ENCODE assay signal across 9 cellular contexts in genomic region chr14:22071001-22071400, GRCh38.
DNase-seq lines count a peak whose midpoint lies in the region; ATAC-seq and TF ChIP-seq lines count a peak whose summit lies in the region.
"Had no signal": no experiment of that assay in that cellular context is flagged by ENCODE, and none has a peak within 500 bp of the region (broad histone marks: within the 10 kb centered on the region; RNA-seq: fewer than 3 reads in every experiment).

No MANE protein-coding gene starts in this region.

- peak; percentile 73 for ATAC-seq in CD4-positive, alpha-beta T cell (ENCODE audit: poor library complexity)
- ATAC-seq in GM19395 (IDR thresholded peaks at IDR 0.05; ENCODE audit: unreplicated experiment): peak; percentile 92
- peak; percentile 87 for ATAC-seq in HG03354 (IDR thresholded peaks at IDR 0.05; ENCODE audit: poor library complexity, severe bottlenecking, unreplicated experiment)
- peak; percentile 100 for ATAC-seq in stimulated activated naive B cell treated with anti-CD40 and anti-IgM and Interleukin-4, amounts not matched to agents 10 μg/mL and 1 μg/mL and 100 μg/mL, for 72 hours (replicated peaks)

- H3K36me3 ChIP-seq in HAP-1 (replicated peaks): no peaks in the 10 kb centered on the region

- H3K4me3 Mint-ChIP-seq in CD4-positive, alpha-beta T cell: peak overlapping the region; percentile 97
- H3K4me3 Mint-ChIP-seq in stimulated activated naive B cell treated with anti-CD40 and anti-IgM and Interleukin-4, amounts not matched to agents 10 μg/mL and 1 μg/mL and 100 μg/mL, for 72 hours: peak overlapping the region; percentile 50 to 65

- TF ChIP-seq CTCF in CD4-positive, alpha-beta T cell (IDR thresholded peaks at IDR 0.05): no peak

- H3K4me3 ChIP-seq in HAP-1: no peak overlapping the region

- peak overlapping the region; percentile 97 for H3K27ac Mint-ChIP-seq in CD4-positive, alpha-beta T cell
- H3K27ac Mint-ChIP-seq in stimulated activated naive B cell treated with anti-CD40 and anti-IgM and Interleukin-4, amounts not matched to agents 10 μg/mL and 1 μg/mL and 100 μg/mL, for 72 hours: peak overlapping the region; percentile 66
- H3K27ac Mint-ChIP-seq: nephron had no signal

- no peaks in the 10 kb centered on the region for H3K9me3 ChIP-seq in CD4-positive, alpha-beta T cell (ENCODE audit: control insufficient read depth, low read length)
- H3K9me3 ChIP-seq in HAP-1: no peaks in the 10 kb centered on the region

- CTCF ChIA-PET in CD4-positive, alpha-beta T cell (lab: Charles Lee): interaction anchor here (1.1 to 2.2 kb wide), 6 partner anchors 9 to 499 kb away, joined by 3 to 10 read pairs (median 4); no protein-coding TSS in a partner anchor

- intact Hi-C loops in CD4-positive, alpha-beta T cell (cut with DNase I, micrococcal nuclease): no loop called here

- no peaks in the 10 kb centered on the region for H3K27me3 Mint-ChIP-seq in CD4-positive, alpha-beta T cell
- H3K27me3 Mint-ChIP-seq in stimulated activated naive B cell treated with anti-CD40 and anti-IgM and Interleukin-4, amounts not matched to agents 10 μg/mL and 1 μg/mL and 100 μg/mL, for 72 hours: peaks cover 47 to 77% of the 10 kb centered on the region in 2 donors

- in situ Hi-C loops in HAP-1 (cut with MboI; ENCODE audit: low sequenced_read_pairs): no loop called here

- peak in 9 of 10 experiments; percentile 21 to 64 (median 49) for DNase-seq in CD4-positive, alpha-beta T cell
- DNase-seq in activated CD4-positive, alpha-beta T cell treated with anti-CD3 and anti-CD28 coated beads, Interleukin-2, amount 50 U/mL, for 48 hours: peak; percentile 22 to 42
- peak; percentile 79 for DNase-seq in stimulated activated naive B cell treated with anti-CD40 and anti-IgM and Interleukin-4, amounts not matched to agents 10 μg/mL and 1 μg/mL and 100 μg/mL, for 72 hours
- DNase-seq in NCI-H2171 (lab: John Stamatoyannopoulos, UW): no peak
- DNase-seq in HAP-1 (ENCODE audit: low spot score in 2 of 2): no peak
- no peak for DNase-seq in DMS53 (lab: John Stamatoyannopoulos, UW)

- H3K4me1 ChIP-seq in HAP-1: no peaks in the 10 kb centered on the region

- no peak overlapping the region for H3K27ac ChIP-seq in CD4-positive, alpha-beta T cell (ENCODE audit: low read depth, low read length)

- peaks cover 23% of the 10 kb centered on the region for H3K36me3 Mint-ChIP-seq in CD4-positive, alpha-beta T cell (ENCODE audit: low read depth)
- peaks cover 1 to 3% of the 10 kb centered on the region in 2 donors for H3K36me3 Mint-ChIP-seq in stimulated activated naive B cell treated with anti-CD40 and anti-IgM and Interleukin-4, amounts not matched to agents 10 μg/mL and 1 μg/mL and 100 μg/mL, for 72 hours

- H3K4me1 Mint-ChIP-seq in CD4-positive, alpha-beta T cell (ENCODE audit: low read depth): peaks cover 54% of the 10 kb centered on the region
- peaks cover 16 to 23% of the 10 kb centered on the region in 2 donors for H3K4me1 Mint-ChIP-seq in stimulated activated naive B cell treated with anti-CD40 and anti-IgM and Interleukin-4, amounts not matched to agents 10 μg/mL and 1 μg/mL and 100 μg/mL, for 72 hours
- H3K4me1 Mint-ChIP-seq: nephron had no signal

- POLR2A ChIA-PET in CD4-positive, alpha-beta T cell (lab: Charles Lee): interaction anchor here (0.6 to 2.8 kb wide), 20 partner anchors 10 to 491 kb away, joined by 3 to 35 read pairs (median 4); no protein-coding TSS in a partner anchor

- no peaks in the 10 kb centered on the region for H3K9me3 Mint-ChIP-seq in CD4-positive, alpha-beta T cell
- H3K9me3 Mint-ChIP-seq in stimulated activated naive B cell treated with anti-CD40 and anti-IgM and Interleukin-4, amounts not matched to agents 10 μg/mL and 1 μg/mL and 100 μg/mL, for 72 hours: peaks cover 1 to 4% of the 10 kb centered on the region in 2 donors
- H3K9me3 Mint-ChIP-seq: nephron had no signal

- H3K27me3 ChIP-seq in CD4-positive, alpha-beta T cell (ENCODE audit: control insufficient read depth, insufficient read depth, low read length): no peaks in the 10 kb centered on the region
- H3K27me3 ChIP-seq in HAP-1 (ENCODE audit: low read depth): peaks cover 14% of the 10 kb centered on the region

Comparison
In these comparisons a context has a peak if more than half of its experiments do, and no peak if none do; other contexts are left out.
1. DNase-seq: peak in CD4-positive, alpha-beta T cell (9 of 10), activated CD4-positive, alpha-beta T cell treated with anti-CD3 and anti-CD28 coated beads, Interleukin-2, amount 50 U/mL, for 48 hours (2 of 2) and stimulated activated naive B cell treated with anti-CD40 and anti-IgM and Interleukin-4, amounts not matched to agents 10 μg/mL and 1 μg/mL and 100 μg/mL, for 72 hours (single experiment); none in NCI-H2171 (single experiment), HAP-1 (0 of 2) and DMS53 (single experiment).
2. Peak in every context shown above with its lines, with median percentiles within 50 percentile points of each other: ATAC-seq.